Comparison of ENCODE assay signal across 8 cellular contexts in the genomic region with DNA sequence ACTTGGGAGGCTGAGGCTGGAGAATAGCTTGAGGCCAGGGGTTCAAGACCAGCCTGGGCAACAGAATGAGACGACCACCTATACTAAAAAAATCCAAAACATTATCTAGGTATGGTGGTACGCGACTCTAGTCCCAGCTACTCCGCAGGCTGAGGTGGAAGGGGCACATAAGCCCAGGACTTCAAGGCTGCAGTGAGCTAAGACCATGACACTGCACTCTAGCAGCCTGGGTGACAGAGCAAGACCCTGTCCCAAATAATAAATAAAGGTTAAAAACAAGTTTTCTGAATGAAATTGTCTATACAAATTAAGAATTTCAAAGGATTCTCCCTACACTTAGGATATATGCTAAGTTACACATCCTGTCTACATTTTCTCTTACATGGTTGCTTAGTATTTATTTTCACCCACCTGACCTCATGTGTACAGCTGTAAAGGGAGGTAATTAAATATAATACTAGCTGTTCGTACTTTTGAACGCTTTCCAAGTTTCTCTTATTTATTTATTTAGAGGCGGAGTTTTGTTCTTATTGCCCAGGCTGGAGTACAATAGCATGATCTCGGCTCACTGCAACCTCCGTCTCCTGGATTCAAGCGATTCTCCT. TPM values are rescaled to one million over a fixed set of nuclear protein-coding genes. Genes with fewer than 3 reads are reported as not detected.
DNase-seq lines count a peak whose midpoint lies in the region; ATAC-seq, FAIRE-seq and TF ChIP-seq lines count a peak whose summit lies in the region.

No MANE protein-coding gene starts in this region.

- DNase-seq in MM.1S (no peak), K562 (ENCODE audit: extremely low read depth in 1 of 4, low spot score in 3 of 4) (peak in 1 of 4 experiments; percentile 18), cerebellar nuclear complex (lab: John Stamatoyannopoulos, UW) (no peak)

- H3K4me2 ChIP-seq in MM.1S (ENCODE audit: low read depth, low read length) = peak overlapping the region; percentile 85
- H3K4me2 ChIP-seq in K562 (ENCODE audit: insufficient read depth, low read length) = peak overlapping the region; percentile 90

- H3K27me3 ChIP-seq in MM.1S (replicated peaks; ENCODE audit: insufficient read depth, low read length) = no peaks in the 10 kb centered on the region
- no peaks in the 10 kb centered on the region for H3K27me3 ChIP-seq in K562 (ENCODE audit: control insufficient read depth in 2 of 2, insufficient read depth in 2 of 2, low read length in 2 of 2)
- H3K27me3 ChIP-seq in muscle layer of duodenum (ENCODE audit: low read depth, low read length) = no peaks in the 10 kb centered on the region

- H4K20me1 ChIP-seq in MM.1S (ENCODE audit: insufficient read depth, low read length) (no peaks in the 10 kb centered on the region), K562 (replicated peaks; ENCODE audit: control insufficient read depth, insufficient read depth, low read length) (no peaks in the 10 kb centered on the region)

- H3K36me3 ChIP-seq in MM.1S (replicated peaks; ENCODE audit: insufficient read depth, low read length) (no peaks in the 10 kb centered on the region), K562 (ENCODE audit: control insufficient read depth, insufficient read depth, low read length) (no peaks in the 10 kb centered on the region), muscle layer of duodenum (ENCODE audit: control insufficient read depth in 1 of 2, insufficient read depth in 2 of 2, low read length in 2 of 2) (no peaks in the 10 kb centered on the region)

- intact Hi-C loops in K562 (cut with micrococcal nuclease) = no loop called here

- H3K4me1 ChIP-seq in MM.1S (ENCODE audit: low read length) (no peaks in the 10 kb centered on the region), K562 (replicated peaks in 1 of 2; ENCODE audit: control insufficient read depth in 2 of 2, insufficient read depth in 2 of 2, low read length in 2 of 2) (peaks cover 17 to 18% of the 10 kb centered on the region in 2 experiments; a peak in 4 of 5 replicates), muscle layer of duodenum (ENCODE audit: control insufficient read depth in 1 of 2, insufficient read depth in 2 of 2, low read length in 2 of 2) (peaks cover 5 to 14% of the 10 kb centered on the region in 2 donors)

- no peaks in the 10 kb centered on the region for H3K9me2 ChIP-seq in MM.1S (replicated peaks; ENCODE audit: insufficient read depth, low read length)

- H3K9ac ChIP-seq in MM.1S (ENCODE audit: low read length) (peak overlapping the region; percentile 46; the same call in 1 of the 2 replicates), K562 (ENCODE audit: insufficient read depth in 1 of 2, low read depth in 2 of 2, low read length in 2 of 2) (peak overlapping the region; percentile 61 to 78)

- in situ Hi-C loops in K562 (cut with MboI) = no loop called here

- H2AFZ ChIP-seq in MM.1S (ENCODE audit: low read length) (no peak overlapping the region), K562 (ENCODE audit: low read depth, low read length) (peak overlapping the region; percentile 91)

- POLR2A ChIA-PET in K562 (lab: Yijun Ruan, JAX) = interaction anchor here (0.5 to 1.8 kb wide), 3 partner anchors 14 to 129 kb away, joined by 3 to 4 read pairs (median 3); a partner anchor contains a TSS

- TF ChIP-seq POLR2A in K562 (conservative IDR thresholded peaks at IDR 0.05) = no peak

- no peak for TF ChIP-seq RAD21 in K562 (CRISPR knock-in tag; conservative IDR thresholded peaks at IDR 0.05 in 1 of 2, IDR thresholded peaks at IDR 0.05 in 1 of 2)

- CTCF ChIA-PET in K562 (lab: Yijun Ruan, JAX; ENCODE audit: low intra/inter-chr PET ratio) = no interaction called here

- peaks cover 7% of the 10 kb centered on the region for H3F3A ChIP-seq in MM.1S (ENCODE audit: insufficient read depth, low read length)

- no TSS peak for BruUV-seq in K562 (replicated peaks; lab: Mats Ljungman, UMichigan)

- H3K9me1 ChIP-seq in K562 (ENCODE audit: control insufficient read depth, insufficient read depth, low read length) = no peaks in the 10 kb centered on the region

- 38% methylated on average over 8 of the region's 10 CpGs for WGBS in K562 (ENCODE audit: insufficient coverage, low coverage, missing lambda C conversion rate)

- TF ChIP-seq CTCF in C4-2B (conservative IDR thresholded peaks at IDR 0.05) (no peak), MM.1S (IDR thresholded peaks at IDR 0.05; ENCODE audit: low read length) (no peak), K562 (IDR thresholded peaks at IDR 0.05 in 2 of 3, conservative IDR thresholded peaks at IDR 0.05 in 1 of 3; ENCODE audit: insufficient read depth in 2 of 3, low read depth in 1 of 3, low read length in 3 of 3) (no peak)

- H3K27ac ChIP-seq in C4-2B (peak overlapping the region; percentile 87), MM.1S (ENCODE audit: low read length) (peak overlapping the region; percentile 59; the same call in 1 of the 2 replicates), K562 (ENCODE audit: extremely low read depth, low read depth, low read length) (peak overlapping the region; percentile 62; the same call in 2 of the 3 replicates), muscle layer of duodenum (ENCODE audit: low read length) (peak overlapping the region; percentile 79)

- ATAC-seq in K562 (no peak), GM18858 (IDR thresholded peaks at IDR 0.05; ENCODE audit: unreplicated experiment) (no peak), HG03571 (IDR thresholded peaks at IDR 0.05; ENCODE audit: unreplicated experiment) (no peak), HG03565 (IDR thresholded peaks at IDR 0.05; ENCODE audit: unreplicated experiment) (no peak)

- peak overlapping the region; percentile 66 for H3K4me3 ChIP-seq in MM.1S (ENCODE audit: low read length)
- H3K4me3 ChIP-seq in K562 = peak overlapping the region; percentile 66
- H3K4me3 ChIP-seq in muscle layer of duodenum (ENCODE audit: low read depth in 1 of 2, low read length in 2 of 2) = peak overlapping the region; percentile 82 to 85

- H3K79me2 ChIP-seq in MM.1S (ENCODE audit: low read length) (no peaks in the 10 kb centered on the region), K562 (ENCODE audit: control insufficient read depth, insufficient read depth, low read length) (peaks cover 12% of the 10 kb centered on the region; the same call in 2 of the 3 replicates)

- FAIRE-seq in K562 (lab: Jason Lieb, UNC) = no peak

- no peak for TF ChIP-seq EP300 in K562 (IDR thresholded peaks at IDR 0.05; ENCODE audit: low read length)

- H3K9me3 ChIP-seq in MM.1S (replicated peaks; ENCODE audit: insufficient read depth, low read length) (no peaks in the 10 kb centered on the region), K562 (replicated peaks; ENCODE audit: control insufficient read depth, insufficient read depth, low read depth, low read length) (no peaks in the 10 kb centered on the region), muscle layer of duodenum (ENCODE audit: control insufficient read depth in 1 of 2, low read length in 2 of 2) (no peaks in the 10 kb centered on the region)

RNA-seq across cellular contexts. Expression of a gene that starts 1.6 kb away (rescaled TPM):
- 3.4 and 5.5 TPM in 2 replicates for total RNA-seq in K562 (2011; cell fraction: chromatin; rRNA removed; ENCODE audit: low replicate concordance)
- 2.0 and 3.3 TPM in 2 replicates for total RNA-seq in K562 (2011; cell fraction: nucleolus; rRNA removed)
- total RNA-seq in K562 (2011; cell fraction: nucleoplasm; rRNA removed) = 4.3 and 5.3 TPM in 2 replicates
- total RNA-seq in K562 (2014; rRNA removed) (2.0 and 3.6 TPM in 2 replicates), K562 (2014; rRNA removed; fragmentation: Illumina TruSeq; extraction: Trizol) (6.0 and 7.1 TPM in 2 replicates), K562 (2015; rRNA removed; fragmentation: Illumina TruSeq; extraction: Trizol) (5.2 and 5.6 TPM in 2 replicates), K562 (2021) (6.9 and 9.6 TPM in 2 replicates)
- polyA plus RNA-seq in K562 (2011; rRNA removed) (5.3 and 8.8 TPM in 2 replicates), K562 (2014; fragmentation: Illumina TruSeq; extraction: Trizol) (9.3 and 11.1 TPM in 2 replicates), K562 (2014; fragmentation: Nextera tagmentation; extraction: Ambion mirVana) (1 to 10 TPM; 1.1 to 1.6 TPM), K562 (2014; rRNA removed) (5.8 and 8.9 TPM in 2 replicates)
- 2.4 and 7.4 TPM in 2 replicates for polyA plus RNA-seq in K562 (2011; cell fraction: cytosol; rRNA removed)
- 2.3 and 5.0 TPM in 2 replicates for polyA plus RNA-seq in K562 (2011; cell fraction: nucleus; rRNA removed)
- polyA plus RNA-seq in K562 (2012) = 4.1 and 5.2 TPM in 2 replicates
- 10.0 and 13.9 TPM in 2 replicates for polyA minus RNA-seq in K562 (2011; rRNA and poly(A)+ RNA removed)
- polyA minus RNA-seq in K562 (2011; cell fraction: cytosol; rRNA and poly(A)+ RNA removed) = 4.1 and 7.8 TPM in 2 replicates
- polyA minus RNA-seq in K562 (2011; cell fraction: nucleus; rRNA and poly(A)+ RNA removed) = 0.94 and 4.9 TPM in 2 replicates

RNA-seq across cellular contexts. Expression of a gene that starts 48.1 kb away (rescaled TPM):
- 44.7 and 71.6 TPM in 2 replicates for total RNA-seq in K562 (2011; cell fraction: chromatin; rRNA removed; ENCODE audit: low replicate concordance)
- total RNA-seq in K562 (2011; cell fraction: nucleolus; rRNA removed) = 40.5 and 43.9 TPM in 2 replicates
- total RNA-seq in K562 (2011; cell fraction: nucleoplasm; rRNA removed) = 40.6 and 42.3 TPM in 2 replicates
- 22.9 and 36.6 TPM in 2 replicates for total RNA-seq in K562 (2014; rRNA removed)
- total RNA-seq in K562 (2014; rRNA removed; fragmentation: Illumina TruSeq; extraction: Trizol) = 12.9 and 14.2 TPM in 2 replicates
- 16.9 and 17.4 TPM in 2 replicates for total RNA-seq in K562 (2015; rRNA removed; fragmentation: Illumina TruSeq; extraction: Trizol)
- 12.5 and 14.5 TPM in 2 replicates for total RNA-seq in K562 (2021)
- polyA plus RNA-seq in K562 (2011; rRNA removed) = 18.7 and 19.0 TPM in 2 replicates
- 9.3 and 13.3 TPM in 2 replicates for polyA plus RNA-seq in K562 (2011; cell fraction: cytosol; rRNA removed)
- polyA plus RNA-seq in K562 (2011; cell fraction: nucleus; rRNA removed) = 32.8 and 34.6 TPM in 2 replicates
- 19.4 and 20.3 TPM in 2 replicates for polyA plus RNA-seq in K562 (2012)
- polyA plus RNA-seq in K562 (2014; fragmentation: Illumina TruSeq; extraction: Trizol) = 10.6 and 13.7 TPM in 2 replicates
- polyA plus RNA-seq in K562 (2014; fragmentation: Nextera tagmentation; extraction: Ambion mirVana) = 1 to 10 TPM; 3.9 to 4.3 TPM
- polyA plus RNA-seq in K562 (2014; rRNA removed) = 15.8 and 16.5 TPM in 2 replicates
- 25.6 and 34.4 TPM in 2 replicates for polyA minus RNA-seq in K562 (2011; rRNA and poly(A)+ RNA removed)
- polyA minus RNA-seq in K562 (2011; cell fraction: cytosol; rRNA and poly(A)+ RNA removed) = 6.0 and 10.2 TPM in 2 replicates
- 40.4 and 61.9 TPM in 2 replicates for polyA minus RNA-seq in K562 (2011; cell fraction: nucleus; rRNA and poly(A)+ RNA removed)
